ENCODE assay signal across 1 cellular context in genomic region chr10:4819707-4820106, GRCh38.
TF ChIP-seq lines count a peak whose summit lies in the region.

No MANE protein-coding gene starts in this region.

TF ChIP-seq in K562, 482 proteins besides CTCF, POLR2A, EP300 and RAD21 (continued from another document and continues in another):
- TF ChIP-seq ZNF280A (IDR thresholded peaks at IDR 0.05; ENCODE audit: low read depth, partially characterized antibody) = no peak
- no peak for TF ChIP-seq CREB1 (IDR thresholded peaks at IDR 0.05)
- TF ChIP-seq CREB1 (CRISPR knock-in tag; IDR thresholded peaks at IDR 0.05) = no peak
- TF ChIP-seq POU5F1 (IDR thresholded peaks at IDR 0.05; ENCODE audit: borderline replicate concordance, low read depth, low read length, partially characterized antibody) = no peak
- no peak for TF ChIP-seq HMGN3 (IDR thresholded peaks at IDR 0.05; ENCODE audit: borderline replicate concordance, extremely low read depth, insufficient read length, low read depth, low read length)
- TF ChIP-seq ATF7 (IDR thresholded peaks at IDR 0.05) = no peak
- no peak for TF ChIP-seq E2F5 (CRISPR knock-in tag; IDR thresholded peaks at IDR 0.05)
- no peak for TF ChIP-seq CAMTA2 (CRISPR knock-in tag; conservative IDR thresholded peaks at IDR 0.05)
- no peak for TF ChIP-seq MNT (conservative IDR thresholded peaks at IDR 0.05)
- TF ChIP-seq HMG20B (CRISPR knock-in tag; IDR thresholded peaks at IDR 0.05) = no peak
- TF ChIP-seq ZNF133 (CRISPR knock-in tag; IDR thresholded peaks at IDR 0.05) = no peak
- no peak for TF ChIP-seq BRF2 (IDR thresholded peaks at IDR 0.05; ENCODE audit: borderline replicate concordance, insufficient read depth, insufficient read length)
- no peak for TF ChIP-seq PATZ1 (CRISPR knock-in tag; IDR thresholded peaks at IDR 0.05; ENCODE audit: borderline replicate concordance)
- TF ChIP-seq PHB2 (IDR thresholded peaks at IDR 0.05; ENCODE audit: low read depth) = no peak
- TF ChIP-seq SOX6 (IDR thresholded peaks at IDR 0.05) = 0 out of 2 replicates have a peak, but pooled peaks have one; percentile 33
- TF ChIP-seq MTA1 (IDR thresholded peaks at IDR 0.05; ENCODE audit: borderline replicate concordance) = no peak
- no peak for TF ChIP-seq TAF9B (IDR thresholded peaks at IDR 0.05; ENCODE audit: partially characterized antibody)
- TF ChIP-seq BCOR (IDR thresholded peaks at IDR 0.05) = no peak
- no peak for TF ChIP-seq CTBP1 (IDR thresholded peaks at IDR 0.05; ENCODE audit: borderline replicate concordance)
- no peak for TF ChIP-seq ZNF12 (CRISPR knock-in tag; IDR thresholded peaks at IDR 0.05)
- TF ChIP-seq HMBOX1 (IDR thresholded peaks at IDR 0.05) = peak; percentile 63; the same call in 1 of the 2 replicates
- TF ChIP-seq MYBL2 (IDR thresholded peaks at IDR 0.05; ENCODE audit: low read depth) = no peak
- no peak for TF ChIP-seq MYBL2 (CRISPR knock-in tag; IDR thresholded peaks at IDR 0.05; ENCODE audit: borderline replicate concordance)
- peak; percentile 45 for TF ChIP-seq NCOR1 (IDR thresholded peaks at IDR 0.05)
- TF ChIP-seq POLR2AphosphoS5 (IDR thresholded peaks at IDR 0.05; ENCODE audit: control insufficient read depth, insufficient read depth, low read depth, low read length) = no peak
- no peak for TF ChIP-seq ZBTB7A (IDR thresholded peaks at IDR 0.05; ENCODE audit: borderline replicate concordance, control insufficient read depth, low read depth, low read length)
- no peak for TF ChIP-seq YBX1 (IDR thresholded peaks at IDR 0.05)
- TF ChIP-seq PKNOX1 (IDR thresholded peaks at IDR 0.05) = peak; percentile 71
- TF ChIP-seq ZKSCAN1 (IDR thresholded peaks at IDR 0.05; ENCODE audit: low read depth, low read length) = no peak
- TF ChIP-seq ZNF79 (CRISPR knock-in tag; IDR thresholded peaks at IDR 0.05; ENCODE audit: low read depth) = no peak
- 0 out of 2 replicates have a peak, but pooled peaks have one; percentile 42 for TF ChIP-seq HES1 (IDR thresholded peaks at IDR 0.05; ENCODE audit: low read depth)
- TF ChIP-seq ZNF384 (IDR thresholded peaks at IDR 0.05; ENCODE audit: low read depth, low read length) = no peak
- TF ChIP-seq ZNF707 (CRISPR knock-in tag; conservative IDR thresholded peaks at IDR 0.05) = no peak
- no peak for TF ChIP-seq MCM2 (IDR thresholded peaks at IDR 0.05; ENCODE audit: low read depth)
- no peak for TF ChIP-seq CCNT2 (IDR thresholded peaks at IDR 0.05; ENCODE audit: borderline replicate concordance, extremely low read depth, insufficient read length, low read depth, low read length)
- TF ChIP-seq ATF6 (CRISPR knock-in tag; IDR thresholded peaks at IDR 0.05) = no peak
- no peak for TF ChIP-seq DMBX1 (CRISPR knock-in tag; IDR thresholded peaks at IDR 0.05; ENCODE audit: borderline replicate concordance)
- no peak for TF ChIP-seq SRSF7 (optimal IDR thresholded peaks at IDR 0.05; ENCODE audit: low read depth, low read length)
- TF ChIP-seq RUNX1 (IDR thresholded peaks at IDR 0.05; ENCODE audit: low read depth) = no peak
- TF ChIP-seq THRA (IDR thresholded peaks at IDR 0.05) = no peak
